Comparison of ENCODE assay signal across 1 cellular context in the genomic region with DNA sequence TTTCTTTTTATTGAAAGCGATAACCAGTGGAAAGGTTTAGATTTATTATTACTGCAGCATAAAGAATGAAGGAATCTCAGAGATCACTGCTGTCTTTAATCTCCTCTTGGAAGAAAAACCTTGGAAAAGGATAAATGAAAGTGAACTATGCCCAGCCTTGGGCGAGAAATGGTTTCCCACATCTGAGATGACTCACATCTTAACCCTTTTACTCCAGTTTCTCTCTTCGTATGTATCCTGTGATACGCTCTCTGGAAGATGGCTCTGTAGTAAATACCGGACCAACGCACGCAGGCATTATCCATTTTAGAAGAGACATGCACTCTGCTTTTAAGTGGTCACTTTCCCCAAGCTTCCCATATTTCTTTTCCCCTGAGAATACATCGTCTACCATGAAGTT.
TF ChIP-seq lines count a peak whose summit lies in the region.

No MANE protein-coding gene starts in this region.

TF ChIP-seq in HepG2, 621 proteins besides CTCF, POLR2A, EP300 and RAD21:
- TF ChIP-seq TEAD3 (CRISPR knock-in tag; optimal IDR thresholded peaks at IDR 0.05; ENCODE audit: borderline replicate concordance) (no peak), ZNF326 (CRISPR knock-in tag; IDR thresholded peaks at IDR 0.05; ENCODE audit: borderline replicate concordance) (no peak), ZNF652 (CRISPR knock-in tag; IDR thresholded peaks at IDR 0.05; ENCODE audit: borderline replicate concordance, low read depth) (0 out of 2 replicates have a peak, but pooled peaks have one; percentile 20), ZNF570 (CRISPR knock-in tag; IDR thresholded peaks at IDR 0.05; ENCODE audit: borderline replicate concordance) (no peak)
